ENCODE assay signal across 20 cellular contexts in the genomic region with DNA sequence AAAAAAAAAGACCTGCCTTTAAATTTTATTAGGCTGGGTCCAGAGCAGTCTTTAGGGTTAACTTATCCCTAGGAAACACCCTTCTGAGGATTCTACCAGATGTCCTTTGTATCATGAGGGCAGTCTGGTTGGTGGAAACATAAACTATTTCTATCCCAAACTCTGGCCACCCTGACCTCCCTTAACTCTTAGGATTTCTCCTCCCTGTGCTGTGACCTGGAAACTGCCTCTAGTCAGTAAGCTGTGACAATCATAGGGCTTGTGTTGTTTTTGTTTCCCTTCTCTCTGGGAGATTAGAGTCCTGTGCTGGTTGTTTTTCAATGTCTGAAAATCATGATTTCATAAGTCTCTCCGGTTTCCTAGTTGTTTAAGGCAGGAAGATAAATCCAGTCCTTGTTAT.
"Had no signal": no experiment of that assay in that cellular context is flagged by ENCODE, and none has a peak within 500 bp of the region (broad histone marks: within the 10 kb centered on the region; RNA-seq: fewer than 3 reads in every experiment).

No MANE protein-coding gene starts in this region.

- H3K27ac ChIP-seq: SJSA1, SK-N-MC had no signal

- H3K36me3 ChIP-seq: SJSA1 had no signal

- H3K27me3 ChIP-seq: SJSA1 had no signal

- DNase-seq: Karpas-422, KG1, MM.1S, NCI-H1092 treated with DMSO at 0.1 percent for 48 hours, NCI-H1436, NCI-H187, NCI-H2029, NCI-H2081 treated with DMSO at 0.1 percent for 48 hours, NCI-H2171, NCI-H226, NCI-H446, NCI-H510A, NCI-H524 treated with DMSO at 0.1 percent for 48 hours, NCI-H69, NCI-H774, Right ventricle myocardium superior, RPMI8226, SIG-M5 had no signal

- H3K4me1 ChIP-seq: SJSA1 had no signal

- H3K4me3 ChIP-seq: SJSA1, SK-N-MC had no signal
